ENCODE assay signal across 1 cellular context in the genomic region with DNA sequence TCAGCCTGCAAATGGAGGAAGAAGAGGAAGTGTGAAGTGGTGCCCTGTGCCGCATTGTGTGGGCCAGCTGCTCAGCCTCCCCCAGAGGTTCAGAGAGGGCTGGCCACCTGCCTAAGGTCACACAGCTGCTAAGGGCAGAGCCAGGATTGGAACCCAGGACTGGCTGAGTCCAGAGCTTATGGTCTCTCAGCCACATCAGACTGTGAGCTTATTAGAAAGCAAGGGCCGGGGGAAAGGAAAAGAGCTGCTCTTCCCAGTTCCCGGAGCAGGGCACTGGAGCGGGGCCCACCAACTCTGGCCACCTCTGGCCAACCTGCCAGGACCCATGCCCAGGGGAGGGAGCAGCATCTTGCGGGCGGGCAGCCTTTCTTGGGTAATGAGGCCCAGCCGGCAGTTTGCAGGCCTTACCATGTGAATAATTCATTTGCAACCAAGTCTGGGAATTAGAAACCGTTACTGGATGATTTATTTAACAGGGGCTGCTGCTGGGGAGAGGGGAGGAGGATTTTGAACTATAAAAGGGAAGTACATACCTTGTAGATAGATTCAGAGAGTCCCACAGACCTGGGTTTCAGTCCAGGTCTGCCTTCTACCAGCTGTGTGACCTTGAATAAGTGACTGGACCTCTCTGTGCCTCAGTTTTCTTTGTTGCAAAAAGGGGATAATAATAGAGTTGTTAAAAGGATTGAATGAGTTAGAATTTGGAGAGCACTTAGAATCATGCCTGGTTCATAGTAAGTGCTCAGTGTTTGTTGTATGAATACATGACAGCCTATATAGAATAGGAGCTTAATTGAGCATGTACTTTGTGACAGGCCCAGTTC.
A peak's percentile ranks its signal among the peaks of the same experiment; 100 is the strongest.
TF ChIP-seq lines count a peak whose summit lies in the region.

No MANE protein-coding gene starts in this region.

TF ChIP-seq in K562, 482 proteins besides CTCF, POLR2A, EP300 and RAD21:
- peak in 1 of 2 experiments; percentile 60; a peak in 3 of 4 replicates for TF ChIP-seq RCOR1 (IDR thresholded peaks at IDR 0.05; ENCODE audit: borderline replicate concordance in 1 of 2, low read depth in 2 of 2, low read length in 2 of 2)
- TF ChIP-seq HDAC8 (tag; IDR thresholded peaks at IDR 0.05), result no peak
- TF ChIP-seq EHMT2 (IDR thresholded peaks at IDR 0.05), result no peak
- no peak for TF ChIP-seq SIN3A (IDR thresholded peaks at IDR 0.05; ENCODE audit: borderline replicate concordance in 2 of 2, control insufficient read depth in 1 of 2, low read depth in 2 of 2, low read length in 2 of 2)
- peak; percentile 75; the same call in 1 of the 2 replicates for TF ChIP-seq ADNP (tag; IDR thresholded peaks at IDR 0.05)
- TF ChIP-seq, protein P1, sequence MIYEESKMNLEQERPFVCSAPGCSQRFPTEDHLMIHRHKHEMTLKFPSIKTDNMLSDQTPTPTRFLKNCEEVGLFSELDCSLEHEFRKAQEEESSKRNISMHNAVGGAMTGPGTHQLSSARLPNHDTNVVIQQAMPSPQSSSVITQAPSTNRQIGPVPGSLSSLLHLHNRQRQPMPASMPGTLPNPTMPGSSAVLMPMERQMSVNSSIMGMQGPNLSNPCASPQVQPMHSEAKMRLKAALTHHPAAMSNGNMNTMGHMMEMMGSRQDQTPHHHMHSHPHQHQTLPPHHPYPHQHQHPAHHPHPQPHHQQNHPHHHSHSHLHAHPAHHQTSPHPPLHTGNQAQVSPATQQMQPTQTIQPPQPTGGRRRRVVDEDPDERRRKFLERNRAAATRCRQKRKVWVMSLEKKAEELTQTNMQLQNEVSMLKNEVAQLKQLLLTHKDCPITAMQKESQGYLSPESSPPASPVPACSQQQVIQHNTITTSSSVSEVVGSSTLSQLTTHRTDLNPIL (CRISPR knock-in tag; IDR thresholded peaks at IDR 0.05), result no peak
- TF ChIP-seq, protein P2, sequence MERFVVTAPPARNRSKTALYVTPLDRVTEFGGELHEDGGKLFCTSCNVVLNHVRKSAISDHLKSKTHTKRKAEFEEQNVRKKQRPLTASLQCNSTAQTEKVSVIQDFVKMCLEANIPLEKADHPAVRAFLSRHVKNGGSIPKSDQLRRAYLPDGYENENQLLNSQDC (CRISPR knock-in tag; IDR thresholded peaks at IDR 0.05), result no peak
- TF ChIP-seq, protein P3, sequence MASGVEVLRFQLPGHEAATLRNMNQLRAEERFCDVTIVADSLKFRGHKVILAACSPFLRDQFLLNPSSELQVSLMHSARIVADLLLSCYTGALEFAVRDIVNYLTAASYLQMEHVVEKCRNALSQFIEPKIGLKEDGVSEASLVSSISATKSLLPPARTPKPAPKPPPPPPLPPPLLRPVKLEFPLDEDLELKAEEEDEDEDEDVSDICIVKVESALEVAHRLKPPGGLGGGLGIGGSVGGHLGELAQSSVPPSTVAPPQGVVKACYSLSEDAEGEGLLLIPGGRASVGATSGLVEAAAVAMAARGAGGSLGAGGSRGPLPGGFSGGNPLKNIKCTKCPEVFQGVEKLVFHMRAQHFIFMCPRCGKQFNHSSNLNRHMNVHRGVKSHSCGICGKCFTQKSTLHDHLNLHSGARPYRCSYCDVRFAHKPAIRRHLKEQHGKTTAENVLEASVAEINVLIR (CRISPR knock-in tag; IDR thresholded peaks at IDR 0.05), result no peak
- peak; percentile 95 for TF ChIP-seq SMARCA5 (IDR thresholded peaks at IDR 0.05)
- peak; percentile 98 for TF ChIP-seq BCOR (IDR thresholded peaks at IDR 0.05)
- TF ChIP-seq SPI1 (IDR thresholded peaks at IDR 0.05; ENCODE audit: borderline replicate concordance, low read depth, low read length), result peak; percentile 55; the same call in 1 of the 2 replicates
- no peak for TF ChIP-seq POLR2AphosphoS5 (IDR thresholded peaks at IDR 0.05; ENCODE audit: control insufficient read depth, insufficient read depth, low read depth, low read length)
- peak; percentile 55 to 83 for TF ChIP-seq KDM1A (IDR thresholded peaks at IDR 0.05)
- peak; percentile 70; the same call in 1 of the 2 replicates for TF ChIP-seq HDAC2 (IDR thresholded peaks at IDR 0.05)
- TF ChIP-seq PTBP1 (IDR thresholded peaks at IDR 0.05; ENCODE audit: low read depth, low read length), result peak; percentile 77; the same call in 1 of the 2 replicates
- no peak for TF ChIP-seq SNIP1 (IDR thresholded peaks at IDR 0.05; ENCODE audit: low read depth)
- TF ChIP-seq BRD9 (IDR thresholded peaks at IDR 0.05; ENCODE audit: low read depth, partially characterized antibody), result peak; percentile 59
- no peak for TF ChIP-seq SRSF9 (IDR thresholded peaks at IDR 0.05; ENCODE audit: borderline replicate concordance, low read depth, low read length)
- peak; percentile 92 for TF ChIP-seq ZFP36 (IDR thresholded peaks at IDR 0.05; ENCODE audit: low read depth, low read length, partially characterized antibody)
- TF ChIP-seq, protein P4, sequence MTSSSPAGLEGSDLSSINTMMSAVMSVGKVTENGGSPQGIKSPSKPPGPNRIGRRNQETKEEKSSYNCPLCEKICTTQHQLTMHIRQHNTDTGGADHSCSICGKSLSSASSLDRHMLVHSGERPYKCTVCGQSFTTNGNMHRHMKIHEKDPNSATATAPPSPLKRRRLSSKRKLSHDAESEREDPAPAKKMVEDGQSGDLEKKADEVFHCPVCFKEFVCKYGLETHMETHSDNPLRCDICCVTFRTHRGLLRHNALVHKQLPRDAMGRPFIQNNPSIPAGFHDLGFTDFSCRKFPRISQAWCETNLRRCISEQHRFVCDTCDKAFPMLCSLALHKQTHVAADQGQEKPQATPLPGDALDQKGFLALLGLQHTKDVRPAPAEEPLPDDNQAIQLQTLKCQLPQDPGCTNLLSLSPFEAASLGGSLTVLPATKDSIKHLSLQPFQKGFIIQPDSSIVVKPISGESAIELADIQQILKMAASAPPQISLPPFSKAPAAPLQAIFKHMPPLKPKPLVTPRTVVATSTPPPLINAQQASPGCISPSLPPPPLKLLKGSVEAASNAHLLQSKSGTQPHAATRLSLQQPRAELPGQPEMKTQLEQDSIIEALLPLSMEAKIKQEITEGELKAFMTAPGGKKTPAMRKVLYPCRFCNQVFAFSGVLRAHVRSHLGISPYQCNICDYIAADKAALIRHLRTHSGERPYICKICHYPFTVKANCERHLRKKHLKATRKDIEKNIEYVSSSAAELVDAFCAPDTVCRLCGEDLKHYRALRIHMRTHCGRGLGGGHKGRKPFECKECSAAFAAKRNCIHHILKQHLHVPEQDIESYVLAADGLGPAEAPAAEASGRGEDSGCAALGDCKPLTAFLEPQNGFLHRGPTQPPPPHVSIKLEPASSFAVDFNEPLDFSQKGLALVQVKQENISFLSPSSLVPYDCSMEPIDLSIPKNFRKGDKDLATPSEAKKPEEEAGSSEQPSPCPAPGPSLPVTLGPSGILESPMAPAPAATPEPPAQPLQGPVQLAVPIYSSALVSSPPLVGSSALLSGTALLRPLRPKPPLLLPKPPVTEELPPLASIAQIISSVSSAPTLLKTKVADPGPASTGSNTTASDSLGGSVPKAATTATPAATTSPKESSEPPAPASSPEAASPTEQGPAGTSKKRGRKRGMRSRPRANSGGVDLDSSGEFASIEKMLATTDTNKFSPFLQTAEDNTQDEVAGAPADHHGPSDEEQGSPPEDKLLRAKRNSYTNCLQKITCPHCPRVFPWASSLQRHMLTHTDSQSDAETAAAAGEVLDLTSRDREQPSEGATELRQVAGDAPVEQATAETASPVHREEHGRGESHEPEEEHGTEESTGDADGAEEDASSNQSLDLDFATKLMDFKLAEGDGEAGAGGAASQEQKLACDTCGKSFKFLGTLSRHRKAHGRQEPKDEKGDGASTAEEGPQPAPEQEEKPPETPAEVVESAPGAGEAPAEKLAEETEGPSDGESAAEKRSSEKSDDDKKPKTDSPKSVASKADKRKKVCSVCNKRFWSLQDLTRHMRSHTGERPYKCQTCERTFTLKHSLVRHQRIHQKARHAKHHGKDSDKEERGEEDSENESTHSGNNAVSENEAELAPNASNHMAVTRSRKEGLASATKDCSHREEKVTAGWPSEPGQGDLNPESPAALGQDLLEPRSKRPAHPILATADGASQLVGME (CRISPR knock-in tag; IDR thresholded peaks at IDR 0.05), result no peak
- TF ChIP-seq KLF1 (tag; IDR thresholded peaks at IDR 0.05), result no peak
- TF ChIP-seq CBX1 (IDR thresholded peaks at IDR 0.05; ENCODE audit: low read depth), result peak; percentile 90
- 0 out of 4 replicates have a peak, but pooled peaks of 1 of the 2 experiments have one; percentile 22 for TF ChIP-seq HDAC1 (IDR thresholded peaks at IDR 0.05)
- peak; percentile 91 for TF ChIP-seq ZNF3 (CRISPR knock-in tag; IDR thresholded peaks at IDR 0.05)
- peak; percentile 47; the same call in 1 of the 2 replicates for TF ChIP-seq NBN (IDR thresholded peaks at IDR 0.05; ENCODE audit: low read depth)
- TF ChIP-seq RBM25 (IDR thresholded peaks at IDR 0.05; ENCODE audit: low read depth, low read length, severe bottlenecking), result peak; percentile 91
- TF ChIP-seq ZNF384 (IDR thresholded peaks at IDR 0.05; ENCODE audit: low read depth, low read length), result no peak
TF ChIP-seq in K562: peak in this region for 15.
